Comparison of ENCODE assay signal across 1 cellular context in the genomic region with DNA sequence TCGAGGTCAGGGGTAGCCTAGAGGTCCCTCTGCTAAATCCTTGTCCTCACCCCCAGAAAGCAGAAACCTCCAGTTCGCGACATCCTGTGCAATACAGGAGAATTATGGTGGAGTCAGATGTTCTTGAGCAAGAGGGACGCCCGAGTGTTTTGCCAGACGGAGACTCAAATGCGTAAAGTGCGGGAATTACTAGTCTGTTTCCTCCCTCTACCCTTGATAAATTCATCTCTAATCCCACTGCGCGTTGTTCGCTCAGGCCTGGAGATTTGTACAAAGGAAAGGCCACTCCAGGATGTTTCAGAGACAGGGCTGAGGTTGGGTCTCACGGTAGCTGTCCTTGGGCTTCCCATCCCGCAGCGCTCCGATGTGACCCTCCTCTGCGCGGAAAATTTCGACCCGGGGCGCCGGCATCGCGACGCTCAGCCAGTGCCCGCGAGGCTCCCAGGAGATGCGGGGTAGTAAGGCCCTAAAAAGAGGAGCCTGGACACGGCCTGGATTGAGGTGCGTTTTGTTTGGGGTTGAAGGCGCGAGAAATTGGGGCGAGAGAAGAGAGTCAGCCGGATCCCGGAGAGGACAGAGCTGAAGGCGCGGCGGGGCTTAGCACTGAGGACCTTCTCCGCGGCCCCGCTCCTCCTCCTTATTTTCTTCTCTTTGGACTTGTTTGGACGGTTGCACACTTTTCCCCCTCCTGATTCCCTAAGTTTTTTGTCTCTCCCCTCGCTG.
TF ChIP-seq lines count a peak whose summit lies in the region.

No MANE protein-coding gene starts in this region.

TF ChIP-seq in HepG2, 621 proteins besides CTCF, POLR2A, EP300 and RAD21:
- TF ChIP-seq EZH2 (conservative IDR thresholded peaks at IDR 0.05; ENCODE audit: low read depth, low read length) (0 out of 2 replicates have a peak, but pooled peaks have one; percentile 68), PCBP1 (IDR thresholded peaks at IDR 0.05; ENCODE audit: borderline replicate concordance, low read depth, low read length) (0 out of 2 replicates have a peak, but pooled peaks have one; percentile 30), SIX1 (CRISPR knock-in tag; IDR thresholded peaks at IDR 0.05; ENCODE audit: borderline replicate concordance) (no peak)
TF ChIP-seq in HepG2: peak in this region for 2.
